18 cellular contexts compared by ENCODE assay signal in genomic region chr11:96218901-96219300, GRCh38.
A peak's percentile ranks its signal among the peaks of the same experiment; 100 is the strongest.
DNase-seq lines count a peak whose midpoint lies in the region; ATAC-seq and TF ChIP-seq lines count a peak whose summit lies in the region.
"Had no signal": no experiment of that assay in that cellular context is flagged by ENCODE, and none has a peak within 500 bp of the region (broad histone marks: within the 10 kb centered on the region; RNA-seq: fewer than 3 reads in every experiment).

No MANE protein-coding gene starts in this region.

- peaks cover 10% of the 10 kb centered on the region for H3K4me1 ChIP-seq in mesenchymal stem cell (ENCODE audit: control insufficient read depth, insufficient read depth, low read depth, low read length)

- DNase-seq in activated naive CD4-positive, alpha-beta T cell treated with anti-CD3 and anti-CD28 coated beads for 36 hours: no peak
- DNase-seq in activated naive CD4-positive, alpha-beta T cell treated with anti-CD3 and anti-CD28 coated beads, Interleukin-2, amount 10 ng/mL, durations not matched to agents 7 days and 5 days: no peak
- no peak for DNase-seq in mesenchymal stem cell
- DNase-seq in type B pancreatic cell (ENCODE audit: extremely low spot score, unreplicated experiment): no peak
- no peak for DNase-seq in stimulated activated effector memory CD8-positive, alpha-beta T cell treated with anti-CD3 and anti-CD28 coated beads, Interleukin-12 subunit alpha, Interleukin-12 subunit beta, amount 100 ng/mL, for 72 hours (ENCODE audit: low spot score in 2 of 2)
- DNase-seq in NCI-H446 (lab: John Stamatoyannopoulos, UW): no peak
- DNase-seq: activated naive CD4-positive, alpha-beta T cell; left ventricle myocardium superior; MM.1S; NCI-H1694 treated with DMSO at 0.1 percent for 48 hours; stimulated activated naive CD4-positive, alpha-beta T cell had no signal

- H3K36me3 Mint-ChIP-seq in activated naive CD4-positive, alpha-beta T cell treated with anti-CD3 and anti-CD28 coated beads for 36 hours (ENCODE audit: low read depth): peaks cover 4% of the 10 kb centered on the region
- peaks cover 37% of the 10 kb centered on the region for H3K36me3 Mint-ChIP-seq in activated naive CD4-positive, alpha-beta T cell treated with anti-CD3 and anti-CD28 coated beads, Interleukin-2, amount 10 ng/mL, durations not matched to agents 7 days and 5 days
- H3K36me3 Mint-ChIP-seq in type B pancreatic cell: no peaks in the 10 kb centered on the region
- peaks cover 4% of the 10 kb centered on the region for H3K36me3 Mint-ChIP-seq in stimulated activated effector memory CD8-positive, alpha-beta T cell treated with anti-CD3 and anti-CD28 coated beads, Interleukin-12 subunit alpha, Interleukin-12 subunit beta, amount 100 ng/mL, for 72 hours
- H3K36me3 Mint-ChIP-seq: brain had no signal

- no peak overlapping the region for H3K14ac ChIP-seq in mesenchymal stem cell (ENCODE audit: low read length in 2 of 2)

- H3K23ac ChIP-seq in mesenchymal stem cell (ENCODE audit: low read length in 2 of 2): no peak overlapping the region

- H3K9ac ChIP-seq in mesenchymal stem cell (ENCODE audit: low read length): no peak overlapping the region

- H2AK5ac ChIP-seq in mesenchymal stem cell (ENCODE audit: low read length, severe bottlenecking): no peak overlapping the region

- H3K4me2 ChIP-seq in mesenchymal stem cell (ENCODE audit: low read length, poor library complexity, severe bottlenecking): no peak overlapping the region

- peak overlapping the region in 1 of 2 experiments; percentile 70 for H3K4ac ChIP-seq in mesenchymal stem cell (ENCODE audit: low read depth in 1 of 2, low read length in 2 of 2)

- no peak overlapping the region for H3K4me3 Mint-ChIP-seq in activated naive CD4-positive, alpha-beta T cell treated with anti-CD3 and anti-CD28 coated beads for 36 hours
- H3K4me3 Mint-ChIP-seq in activated naive CD4-positive, alpha-beta T cell treated with anti-CD3 and anti-CD28 coated beads, Interleukin-2, amount 10 ng/mL, durations not matched to agents 7 days and 5 days: no peak overlapping the region
- no peak overlapping the region for H3K4me3 Mint-ChIP-seq in type B pancreatic cell
- H3K4me3 Mint-ChIP-seq in stimulated activated effector memory CD8-positive, alpha-beta T cell treated with anti-CD3 and anti-CD28 coated beads, Interleukin-12 subunit alpha, Interleukin-12 subunit beta, amount 100 ng/mL, for 72 hours: no peak overlapping the region
- H3K4me3 Mint-ChIP-seq: brain; dendritic cell treated with granulocyte-macrophage colony-stimulating factor and Interleukin-4, amounts not matched to agents 40 ng/mL and 50 ng/mL, for 4 days had no signal

- no peak overlapping the region for H4K8ac ChIP-seq in mesenchymal stem cell (ENCODE audit: low read length)

- H3K36me3 ChIP-seq in mesenchymal stem cell (ENCODE audit: control insufficient read depth in 1 of 2, insufficient read depth in 2 of 2, low read depth in 1 of 2, low read length in 2 of 2): peaks cover 0 to 7% of the 10 kb centered on the region in 2 experiments

- no peaks in the 10 kb centered on the region for H3K27me3 Mint-ChIP-seq in activated naive CD4-positive, alpha-beta T cell treated with anti-CD3 and anti-CD28 coated beads for 36 hours (ENCODE audit: low read depth)
- no peaks in the 10 kb centered on the region for H3K27me3 Mint-ChIP-seq in activated naive CD4-positive, alpha-beta T cell treated with anti-CD3 and anti-CD28 coated beads, Interleukin-2, amount 10 ng/mL, durations not matched to agents 7 days and 5 days
- no peaks in the 10 kb centered on the region for H3K27me3 Mint-ChIP-seq in type B pancreatic cell

- H3K4me1 Mint-ChIP-seq in activated naive CD4-positive, alpha-beta T cell treated with anti-CD3 and anti-CD28 coated beads for 36 hours (ENCODE audit: low read depth): peaks cover 80% of the 10 kb centered on the region
- H3K4me1 Mint-ChIP-seq in activated naive CD4-positive, alpha-beta T cell treated with anti-CD3 and anti-CD28 coated beads, Interleukin-2, amount 10 ng/mL, durations not matched to agents 7 days and 5 days: peaks cover 77% of the 10 kb centered on the region
- H3K4me1 Mint-ChIP-seq in type B pancreatic cell (ENCODE audit: unreplicated experiment): peaks cover 57% of the 10 kb centered on the region
- peaks cover 58% of the 10 kb centered on the region for H3K4me1 Mint-ChIP-seq in stimulated activated effector memory CD8-positive, alpha-beta T cell treated with anti-CD3 and anti-CD28 coated beads, Interleukin-12 subunit alpha, Interleukin-12 subunit beta, amount 100 ng/mL, for 72 hours

- ATAC-seq in GM18502 (IDR thresholded peaks at IDR 0.05; ENCODE audit: poor library complexity, unreplicated experiment): no peak
- ATAC-seq in stimulated activated effector memory CD8-positive, alpha-beta T cell treated with anti-CD3 and anti-CD28 coated beads, Interleukin-12 subunit alpha, Interleukin-12 subunit beta, amount 100 ng/mL, for 72 hours: no peak
- ATAC-seq: activated CD4-positive, CD25-positive, alpha-beta regulatory T cell treated with anti-CD3 and anti-CD28 coated beads, Interleukin-2, amount 50 U/mL, for 24 hours; GM12878; HepG2; left ventricle myocardium superior had no signal

- CTCF ChIA-PET in activated naive CD4-positive, alpha-beta T cell treated with anti-CD3 and anti-CD28 coated beads for 36 hours (lab: Charles Lee): interaction anchor here (0.7 to 1.1 kb wide), 2 partner anchors 121 to 124 kb away, joined by 3 to 5 read pairs; partner anchors contain the start of gene MAML2
- CTCF ChIA-PET in activated naive CD4-positive, alpha-beta T cell treated with anti-CD3 and anti-CD28 coated beads, Interleukin-2, amount 10 ng/mL, durations not matched to agents 7 days and 5 days (lab: Charles Lee): interaction anchor here (2.1 kb wide), 1 partner anchor 125 kb away, joined by 5 read pairs; the partner anchor contains the start of gene MAML2

- no peaks in the 10 kb centered on the region for H3K9me3 Mint-ChIP-seq in activated naive CD4-positive, alpha-beta T cell treated with anti-CD3 and anti-CD28 coated beads for 36 hours
- no peaks in the 10 kb centered on the region for H3K9me3 Mint-ChIP-seq in activated naive CD4-positive, alpha-beta T cell treated with anti-CD3 and anti-CD28 coated beads, Interleukin-2, amount 10 ng/mL, durations not matched to agents 7 days and 5 days
- no peaks in the 10 kb centered on the region for H3K9me3 Mint-ChIP-seq in type B pancreatic cell
- H3K9me3 Mint-ChIP-seq in stimulated activated effector memory CD8-positive, alpha-beta T cell treated with anti-CD3 and anti-CD28 coated beads, Interleukin-12 subunit alpha, Interleukin-12 subunit beta, amount 100 ng/mL, for 72 hours: no peaks in the 10 kb centered on the region
- H3K9me3 Mint-ChIP-seq: brain; dendritic cell treated with granulocyte-macrophage colony-stimulating factor and Interleukin-4, amounts not matched to agents 40 ng/mL and 50 ng/mL, for 4 days had no signal

- H3K9me3 ChIP-seq in mesenchymal stem cell (ENCODE audit: control insufficient read depth, low read length): no peaks in the 10 kb centered on the region

- intact Hi-C loops in activated naive CD4-positive, alpha-beta T cell treated with anti-CD3 and anti-CD28 coated beads for 36 hours (cut with micrococcal nuclease): no loop called here

- H2BK5ac ChIP-seq in mesenchymal stem cell (ENCODE audit: low read depth, low read length, poor library complexity, severe bottlenecking): no peak overlapping the region

- H3K18ac ChIP-seq in mesenchymal stem cell (ENCODE audit: low read depth in 1 of 2, low read length in 2 of 2): peak overlapping the region in 1 of 2 experiments; percentile 92

- no peak overlapping the region for H2AFZ ChIP-seq in mesenchymal stem cell (ENCODE audit: low read depth, low read length)

- no peak overlapping the region for H3K4me3 ChIP-seq in mesenchymal stem cell (ENCODE audit: insufficient read depth in 1 of 2, low read depth in 1 of 2, low read length in 2 of 2)
- H3K4me3 ChIP-seq: GM12878 had no signal

- H2BK120ac ChIP-seq in mesenchymal stem cell (ENCODE audit: low read depth, low read length): peak overlapping the region; percentile 82

- H4K91ac ChIP-seq in mesenchymal stem cell (ENCODE audit: low read length): peak overlapping the region; percentile 71

- peaks cover 23% of the 10 kb centered on the region for H3K79me1 ChIP-seq in mesenchymal stem cell (replicated peaks; ENCODE audit: low read length, poor library complexity, severe bottlenecking)

- no peak overlapping the region for H2BK12ac ChIP-seq in mesenchymal stem cell (ENCODE audit: low read length in 2 of 2)

- TF ChIP-seq CTCF in VCaP (conservative IDR thresholded peaks at IDR 0.05) (no peak), type B pancreatic cell (conservative IDR thresholded peaks at IDR 0.05) (no peak)

- 66% methylated on average over 2 of the region's 3 CpGs for WGBS in mesenchymal stem cell

- H3K27ac Mint-ChIP-seq in activated naive CD4-positive, alpha-beta T cell treated with anti-CD3 and anti-CD28 coated beads for 36 hours: peak overlapping the region; percentile 25
- H3K27ac Mint-ChIP-seq in activated naive CD4-positive, alpha-beta T cell treated with anti-CD3 and anti-CD28 coated beads, Interleukin-2, amount 10 ng/mL, durations not matched to agents 7 days and 5 days: no peak overlapping the region
- H3K27ac Mint-ChIP-seq in type B pancreatic cell: peak overlapping the region; percentile 22
- no peak overlapping the region for H3K27ac Mint-ChIP-seq in stimulated activated effector memory CD8-positive, alpha-beta T cell treated with anti-CD3 and anti-CD28 coated beads, Interleukin-12 subunit alpha, Interleukin-12 subunit beta, amount 100 ng/mL, for 72 hours
- H3K27ac Mint-ChIP-seq: dendritic cell treated with granulocyte-macrophage colony-stimulating factor and Interleukin-4, amounts not matched to agents 40 ng/mL and 50 ng/mL, for 4 days had no signal

- peak overlapping the region; percentile 79 for H2BK15ac ChIP-seq in mesenchymal stem cell (ENCODE audit: low read depth, poor library complexity, severe bottlenecking)

- no peaks in the 10 kb centered on the region for H3K27me3 ChIP-seq in mesenchymal stem cell (ENCODE audit: control insufficient read depth in 1 of 2, insufficient read depth in 1 of 2, low read length in 2 of 2)

- H3K27ac ChIP-seq in VCaP (peak overlapping the region; percentile 87), mesenchymal stem cell (ENCODE audit: low read length, poor library complexity, severe bottlenecking) (no peak overlapping the region)

Comparison
In these comparisons a context has a peak if more than half of its experiments do, and no peak if none do; other contexts are left out.
1. H3K27ac Mint-ChIP-seq: peak in activated naive CD4-positive, alpha-beta T cell treated with anti-CD3 and anti-CD28 coated beads for 36 hours (single experiment) and type B pancreatic cell (single experiment); none in activated naive CD4-positive, alpha-beta T cell treated with anti-CD3 and anti-CD28 coated beads, Interleukin-2, amount 10 ng/mL, durations not matched to agents 7 days and 5 days (single experiment) and stimulated activated effector memory CD8-positive, alpha-beta T cell treated with anti-CD3 and anti-CD28 coated beads, Interleukin-12 subunit alpha, Interleukin-12 subunit beta, amount 100 ng/mL, for 72 hours (single experiment).